18 cellular contexts compared by ENCODE assay signal in genomic region chr7:124907490-124907889, GRCh38. TPM values are rescaled to one million over a fixed set of nuclear protein-coding genes. Genes with fewer than 3 reads are reported as not detected.
DNase-seq lines count a peak whose midpoint lies in the region; ATAC-seq and TF ChIP-seq lines count a peak whose summit lies in the region.
"Had no signal": no experiment of that assay in that cellular context is flagged by ENCODE, and none has a peak within 500 bp of the region (broad histone marks: within the 10 kb centered on the region; RNA-seq: fewer than 3 reads in every experiment).

No MANE protein-coding gene starts in this region.

- ATAC-seq in PC-3 (peak; percentile 33; the same call in 1 of the 2 replicates), GM18909 (IDR thresholded peaks at IDR 0.05; ENCODE audit: poor library complexity, unreplicated experiment) (no peak), HG02970 (IDR thresholded peaks at IDR 0.05; ENCODE audit: low FRiP score, unreplicated experiment) (no peak)
- ATAC-seq: CD8-positive, alpha-beta T cell had no signal

- no peak overlapping the region for H3K4me3 Mint-ChIP-seq in activated T-cell treated with anti-CD3 and anti-CD28 coated beads, Interleukin-2, amount 50 U/mL, for 24 hours
- H3K4me3 Mint-ChIP-seq: CD14-positive monocyte; CD8-positive, alpha-beta T cell; H9; HFFc6 had no signal

- BruUV-seq in PC-3 (replicated peaks; lab: Mats Ljungman, UMichigan) = no TSS peak

- H3K27me3 ChIP-seq in PC-3 (ENCODE audit: low read length) = no peaks in the 10 kb centered on the region

- POLR2A ChIA-PET in HEK293 (lab: Yijun Ruan, JAX) = no interaction called here
- POLR2A ChIA-PET in PC-3 (lab: Charles Lee; ENCODE audit: unreplicated experiment) = no interaction called here

- H3K9me3 ChIP-seq in HEK293 (ENCODE audit: control insufficient read depth, insufficient read depth, low read depth, low read length) (no peaks in the 10 kb centered on the region), PC-3 (ENCODE audit: low read length) (no peaks in the 10 kb centered on the region)

- H3K4me1 Mint-ChIP-seq in activated T-cell treated with anti-CD3 and anti-CD28 coated beads, Interleukin-2, amount 50 U/mL, for 24 hours (ENCODE audit: low read depth) = peaks cover 32% of the 10 kb centered on the region
- H3K4me1 Mint-ChIP-seq: CD14-positive monocyte, H9 had no signal

- no peak overlapping the region for H2AFZ ChIP-seq in PC-3 (ENCODE audit: low read length)

- intact Hi-C loops in PC-3 (cut with micrococcal nuclease) = no loop called here

- H3K9ac ChIP-seq in PC-3 (ENCODE audit: low read length) = no peak overlapping the region

- no peak for DNase-seq in activated T-cell treated with anti-CD3 and anti-CD28 coated beads, Interleukin-2, amount 50 U/mL, for 24 hours
- no peak for DNase-seq in activated T-cell treated with anti-CD3 and anti-CD28 coated beads, Interleukin-2, amount 50 U/mL, for 48 hours
- DNase-seq in PC-3 (no peak), dermis blood vessel endothelial cell (no peak)
- DNase-seq: CD8-positive, alpha-beta T cell; COR-L47; DMS153; DMS79 treated with DMSO at 0.1 percent for 48 hours; GF-D8; GOT3; H9; HFFc6; KBM-7 had no signal

- CTCF ChIA-PET in HEK293 (lab: Yijun Ruan, JAX) (interaction anchor here (0.6 kb wide), 2 partner anchors 12 to 403 kb away, joined by 3 read pairs; no protein-coding TSS in a partner anchor), PC-3 (lab: Charles Lee) (no interaction called here)

- H3K27me3 Mint-ChIP-seq in activated T-cell treated with anti-CD3 and anti-CD28 coated beads, Interleukin-2, amount 50 U/mL, for 24 hours = no peaks in the 10 kb centered on the region

- peaks cover 2% of the 10 kb centered on the region for H3K9me3 Mint-ChIP-seq in activated T-cell treated with anti-CD3 and anti-CD28 coated beads, Interleukin-2, amount 50 U/mL, for 24 hours
- H3K9me3 Mint-ChIP-seq: CD8-positive, alpha-beta T cell; HFFc6 had no signal

- no peak overlapping the region for H3K4me2 ChIP-seq in PC-3 (ENCODE audit: low read length)

- peaks cover 59% of the 10 kb centered on the region for H3K36me3 Mint-ChIP-seq in activated T-cell treated with anti-CD3 and anti-CD28 coated beads, Interleukin-2, amount 50 U/mL, for 24 hours (ENCODE audit: low read depth)

- H3K79me2 ChIP-seq in PC-3 (ENCODE audit: low read length) = no peaks in the 10 kb centered on the region

- no peaks in the 10 kb centered on the region for H3K36me3 ChIP-seq in HEK293 (ENCODE audit: control insufficient read depth in 2 of 2, insufficient read depth in 1 of 2, low read length in 2 of 2)
- H3K36me3 ChIP-seq in PC-3 (ENCODE audit: low read depth, low read length) = no peaks in the 10 kb centered on the region

- H3K27ac ChIP-seq in HEK293 (ENCODE audit: extremely low read depth, low read depth, low read length) (no peak overlapping the region), PC-3 (ENCODE audit: low read length) (no peak overlapping the region)
- H3K27ac ChIP-seq: 22Rv1 had no signal

- no peaks in the 10 kb centered on the region for H3F3A ChIP-seq in PC-3 (ENCODE audit: low read length, unreplicated experiment)

- H3K4me3 ChIP-seq in HEK293 (ENCODE audit: low read depth, low read length) (no peak overlapping the region), PC-3 (ENCODE audit: low read length) (no peak overlapping the region)

- no peaks in the 10 kb centered on the region; the same call in 1 of the 2 replicates for H3K4me1 ChIP-seq in HEK293 (ENCODE audit: control insufficient read depth, insufficient read depth, low read length)
- no peaks in the 10 kb centered on the region for H3K4me1 ChIP-seq in PC-3 (ENCODE audit: insufficient read depth, low read length)

- peak overlapping the region; percentile 24 for H3K27ac Mint-ChIP-seq in activated T-cell treated with anti-CD3 and anti-CD28 coated beads, Interleukin-2, amount 50 U/mL, for 24 hours
- H3K27ac Mint-ChIP-seq: CD14-positive monocyte; CD8-positive, alpha-beta T cell; H9 had no signal

- TF ChIP-seq CTCF in HEK293 (tag by site-specific recombination; IDR thresholded peaks at IDR 0.05) (no peak), PC-3 (conservative IDR thresholded peaks at IDR 0.05; ENCODE audit: low read depth, low read length) (no peak)

- H3K9me2 ChIP-seq in PC-3 (replicated peaks; ENCODE audit: low read length) = no peaks in the 10 kb centered on the region

- H4K20me1 ChIP-seq in PC-3 (ENCODE audit: low read length) = no peaks in the 10 kb centered on the region; the same call in 1 of the 2 replicates

TF ChIP-seq in HEK293, 187 proteins besides CTCF, POLR2A, EP300 and RAD21:
- TF ChIP-seq ZNF558 (tag by site-specific recombination; IDR thresholded peaks at IDR 0.05) = no peak
- TF ChIP-seq KLF9 (tag by site-specific recombination; IDR thresholded peaks at IDR 0.05; ENCODE audit: low read depth) = no peak
- peak; percentile 74; the same call in 1 of the 2 replicates for TF ChIP-seq ATF2 (tag by site-specific recombination; IDR thresholded peaks at IDR 0.05; ENCODE audit: low read depth)

RNA-seq across cellular contexts. Expression of gene POT1, which starts 22.1 kb away (rescaled TPM):
- total RNA-seq in PC-3 (2014; rRNA removed) (18.7 and 20.2 TPM in 2 replicates), dermis blood vessel endothelial cell (26.4 and 35.2 TPM in 2 replicates)
